8 cellular contexts compared by ENCODE assay signal in the genomic region with DNA sequence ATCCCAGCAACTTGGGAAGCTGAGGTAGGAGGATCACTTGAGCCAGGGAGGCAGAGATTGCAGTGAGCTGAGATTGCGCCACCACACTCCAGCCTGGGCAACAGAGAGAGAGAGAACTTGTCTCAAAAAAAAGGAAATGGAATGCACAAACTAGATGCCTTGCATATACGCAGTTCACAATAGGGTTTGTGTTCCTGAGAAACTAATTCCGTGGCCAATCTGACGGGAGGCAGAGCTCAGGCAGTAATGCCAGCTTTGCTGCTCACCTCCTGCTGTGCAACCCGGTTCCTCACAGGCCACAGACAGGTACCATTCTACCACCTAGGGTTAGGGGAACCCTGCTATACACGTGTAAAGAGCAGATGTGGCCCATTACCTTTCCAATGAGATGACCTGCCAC. TPM values are rescaled to one million over a fixed set of nuclear protein-coding genes. Genes with fewer than 3 reads are reported as not detected.
DNase-seq lines count a peak whose midpoint lies in the region; ATAC-seq, FAIRE-seq and TF ChIP-seq lines count a peak whose summit lies in the region.

No MANE protein-coding gene starts in this region.

- H3K36me3 ChIP-seq in BLaER1 treated with 17β-estradiol and CSF1 and Interleukin-3, amounts not matched to agents 10 nM and 100 nM: peaks cover 22 to 46% (median 34%) of the 10 kb centered on the region in 11 experiments; a peak in 20 of 22 replicates
- H3K36me3 ChIP-seq in K562 (ENCODE audit: control insufficient read depth, insufficient read depth, low read length) (peaks cover 43% of the 10 kb centered on the region), small intestine (ENCODE audit: control insufficient read depth in 2 of 2, insufficient read depth in 2 of 2, low read length in 2 of 2) (peaks cover 0 to 5% of the 10 kb centered on the region in 2 donors)

- in situ Hi-C loops in KBM-7 (cut with MboI; ENCODE audit: low pct_unique_long_range_greater_than_20kb, low sequenced_read_pairs) (no loop called here), K562 (cut with MboI) (no loop called here)

- H3K4me1 Mint-ChIP-seq in natural killer cell: peaks cover 39 to 54% of the 10 kb centered on the region in 2 donors

- WGBS in K562 (ENCODE audit: insufficient coverage, low coverage, missing lambda C conversion rate): 57% methylated on average over 6 of the region's 6 CpGs
- 60 to 69% (median 66%) methylated on average over 6 of the region's 6 CpGs for WGBS in small intestine, 3 donors

- no peaks in the 10 kb centered on the region for H3K27me3 Mint-ChIP-seq in natural killer cell (ENCODE audit: low read depth in 2 of 2)

- no peak for TF ChIP-seq POLR2A in K562 (conservative IDR thresholded peaks at IDR 0.05)

- no peak for TF ChIP-seq EP300 in K562 (IDR thresholded peaks at IDR 0.05; ENCODE audit: low read length)

- no peaks in the 10 kb centered on the region; a peak in 1 of 22 replicates for H3K9me3 ChIP-seq in BLaER1 treated with 17β-estradiol and CSF1 and Interleukin-3, amounts not matched to agents 10 nM and 100 nM (replicated peaks in 1 of 11)
- H3K9me3 ChIP-seq in K562 (replicated peaks; ENCODE audit: control insufficient read depth, insufficient read depth, low read depth, low read length) (no peaks in the 10 kb centered on the region), small intestine (ENCODE audit: control insufficient read depth, low read depth) (no peaks in the 10 kb centered on the region)

- no peaks in the 10 kb centered on the region for H3K9me1 ChIP-seq in K562 (ENCODE audit: control insufficient read depth, insufficient read depth, low read length)

- no peak for FAIRE-seq in K562 (lab: Jason Lieb, UNC)
- no peak for FAIRE-seq in small intestine (lab: Jason Lieb, UNC)

- peaks cover 23 to 36% (median 30%) of the 10 kb centered on the region in 10 experiments for H3K4me1 ChIP-seq in BLaER1 treated with 17β-estradiol and CSF1 and Interleukin-3, amounts not matched to agents 10 nM and 100 nM
- peaks cover 10 to 13% of the 10 kb centered on the region in 2 experiments for H3K4me1 ChIP-seq in K562 (replicated peaks in 1 of 2; ENCODE audit: control insufficient read depth in 2 of 2, insufficient read depth in 2 of 2, low read length in 2 of 2)
- H3K4me1 ChIP-seq in small intestine (ENCODE audit: control insufficient read depth in 2 of 2, insufficient read depth in 1 of 2, low read depth in 1 of 2, low read length in 1 of 2): peaks cover 0 to 3% of the 10 kb centered on the region in 2 donors

- no peak overlapping the region; a peak in 1 of 22 replicates for H3K27ac ChIP-seq in BLaER1 treated with 17β-estradiol and CSF1 and Interleukin-3, amounts not matched to agents 10 nM and 100 nM
- H3K27ac ChIP-seq in K562 (ENCODE audit: extremely low read depth, low read depth, low read length) (no peak overlapping the region), small intestine (ENCODE audit: low read depth in 1 of 2, low read length in 1 of 2) (no peak overlapping the region)

- CTCF ChIA-PET in K562 (lab: Yijun Ruan, JAX; ENCODE audit: low intra/inter-chr PET ratio): no interaction called here

- H4K20me1 ChIP-seq in BLaER1 treated with 17β-estradiol and CSF1 and Interleukin-3, amounts not matched to agents 10 nM and 100 nM: peaks cover 0 to 60% (median 51%) of the 10 kb centered on the region in 11 experiments; a peak in 16 of 22 replicates
- peaks cover 18% of the 10 kb centered on the region; the same call in 1 of the 2 replicates for H4K20me1 ChIP-seq in K562 (replicated peaks; ENCODE audit: control insufficient read depth, insufficient read depth, low read length)

- ATAC-seq in K562: no peak
- ATAC-seq in natural killer cell: no peak

- H3K4me2 ChIP-seq in BLaER1 treated with 17β-estradiol and CSF1 and Interleukin-3, amounts not matched to agents 10 nM and 100 nM: peak overlapping the region; percentile 83 to 99 (median 95)
- H3K4me2 ChIP-seq in K562 (ENCODE audit: insufficient read depth, low read length): peak overlapping the region; percentile 93

- no peak for TF ChIP-seq CTCF in K562 (IDR thresholded peaks at IDR 0.05 in 2 of 3, conservative IDR thresholded peaks at IDR 0.05 in 1 of 3; ENCODE audit: insufficient read depth in 2 of 3, low read depth in 1 of 3, low read length in 3 of 3)
- no peak for TF ChIP-seq CTCF in natural killer cell (IDR thresholded peaks at IDR 0.05)

- peak overlapping the region in 1 of 2 donors; percentile 95 for H3K27ac Mint-ChIP-seq in natural killer cell

- H3K9ac ChIP-seq in BLaER1 treated with 17β-estradiol and CSF1 and Interleukin-3, amounts not matched to agents 10 nM and 100 nM: peak overlapping the region; percentile 87 to 94 (median 89); a peak in 21 of 22 replicates
- peak overlapping the region; percentile 73 to 81; a peak in 3 of 4 replicates for H3K9ac ChIP-seq in K562 (ENCODE audit: insufficient read depth in 1 of 2, low read depth in 2 of 2, low read length in 2 of 2)

- no TSS peak for BruUV-seq in K562 (replicated peaks; lab: Mats Ljungman, UMichigan)

- H2AFZ ChIP-seq in K562 (ENCODE audit: low read depth, low read length): no peak overlapping the region

- H3K36me3 Mint-ChIP-seq in natural killer cell: no peaks in the 10 kb centered on the region

- no peaks in the 10 kb centered on the region for H3K9me3 Mint-ChIP-seq in natural killer cell

- H3K4me3 ChIP-seq in BLaER1 treated with 17β-estradiol and CSF1 and Interleukin-3, amounts not matched to agents 10 nM and 100 nM: peak overlapping the region in 9 of 10 experiments; percentile 86 to 100 (median 97); a peak in 17 of 20 replicates
- H3K4me3 ChIP-seq in K562 (peak overlapping the region; percentile 88), small intestine (ENCODE audit: low read depth in 1 of 2, low read length in 2 of 2) (no peak overlapping the region)

- no peaks in the 10 kb centered on the region for H3K27me3 ChIP-seq in BLaER1 treated with 17β-estradiol and CSF1 and Interleukin-3, amounts not matched to agents 10 nM and 100 nM
- H3K27me3 ChIP-seq in K562 (ENCODE audit: control insufficient read depth in 2 of 2, insufficient read depth in 2 of 2, low read length in 2 of 2) (no peaks in the 10 kb centered on the region), small intestine (ENCODE audit: control insufficient read depth in 2 of 2, insufficient read depth in 2 of 2, low read length in 2 of 2) (no peaks in the 10 kb centered on the region)

- intact Hi-C loops in K562 (cut with micrococcal nuclease): loop anchor here (5.0 kb wide), 2 partner anchors 42 to 252 kb away; a partner anchor contains a TSS
- intact Hi-C loops in natural killer cell (cut with micrococcal nuclease): no loop called here

- peak overlapping the region; percentile 97 for H3K4me3 Mint-ChIP-seq in natural killer cell

- H3K79me2 ChIP-seq in K562 (ENCODE audit: control insufficient read depth, insufficient read depth, low read length): peaks cover 70% of the 10 kb centered on the region

- TF ChIP-seq RAD21 in K562 (CRISPR knock-in tag; conservative IDR thresholded peaks at IDR 0.05 in 1 of 2, IDR thresholded peaks at IDR 0.05 in 1 of 2): no peak

- POLR2A ChIA-PET in K562 (lab: Yijun Ruan, JAX): interaction anchor here (1.5 to 2.0 kb wide), 2 partner anchors 8 to 15 kb away, joined by 3 to 7 read pairs; no protein-coding TSS in a partner anchor

- DNase-seq in KBM-7 (peak; percentile 25), K562 (ENCODE audit: extremely low read depth in 1 of 4, low spot score in 3 of 4) (no peak), natural killer cell (no peak), NCI-H1694 (lab: John Stamatoyannopoulos, UW) (no peak), kidney glomerular epithelial cell (lab: John Stamatoyannopoulos, UW) (no peak), nucleus accumbens (lab: John Stamatoyannopoulos, UW) (no peak), small intestine (no peak)

RNA-seq across cellular contexts. Expression of a gene that starts 1.4 kb away (rescaled TPM):
- total RNA-seq in K562 (2011; cell fraction: chromatin; rRNA removed; ENCODE audit: low replicate concordance): 73.0 and 79.2 TPM in 2 replicates
- 48.6 and 56.5 TPM in 2 replicates for total RNA-seq in K562 (2011; cell fraction: nucleolus; rRNA removed)
- total RNA-seq in K562 (2011; cell fraction: nucleoplasm; rRNA removed): 61.2 and 70.1 TPM in 2 replicates
- total RNA-seq in K562 (2014; rRNA removed): 41.6 and 48.0 TPM in 2 replicates
- total RNA-seq in K562 (2014; rRNA removed; fragmentation: Illumina TruSeq; extraction: Trizol): 62.9 and 66.0 TPM in 2 replicates
- 53.9 and 58.3 TPM in 2 replicates for total RNA-seq in K562 (2015; rRNA removed; fragmentation: Illumina TruSeq; extraction: Trizol)
- total RNA-seq in K562 (2021): 51.6 and 53.5 TPM in 2 replicates
- 51.9 and 54.5 TPM in 2 replicates for polyA plus RNA-seq in K562 (2011; rRNA removed)
- 49.2 and 58.8 TPM in 2 replicates for polyA plus RNA-seq in K562 (2011; cell fraction: cytosol; rRNA removed)
- 94.2 and 97.9 TPM in 2 replicates for polyA plus RNA-seq in K562 (2011; cell fraction: nucleus; rRNA removed)
- 32.9 and 55.8 TPM in 2 replicates for polyA plus RNA-seq in K562 (2012)
- polyA plus RNA-seq in K562 (2014; fragmentation: Illumina TruSeq; extraction: Trizol): 67.1 and 69.4 TPM in 2 replicates
- 100 to 1,000 TPM; 116 to 127 TPM for polyA plus RNA-seq in K562 (2014; fragmentation: Nextera tagmentation; extraction: Ambion mirVana)
- 46.4 and 50.5 TPM in 2 replicates for polyA plus RNA-seq in K562 (2014; rRNA removed)
- polyA minus RNA-seq in K562 (2011; rRNA and poly(A)+ RNA removed): 60.7 and 69.9 TPM in 2 replicates
- polyA minus RNA-seq in K562 (2011; cell fraction: cytosol; rRNA and poly(A)+ RNA removed): 30.3 and 38.7 TPM in 2 replicates
- 21.1 and 30.4 TPM in 2 replicates for polyA minus RNA-seq in K562 (2011; cell fraction: nucleus; rRNA and poly(A)+ RNA removed)
- 10 to 100 TPM; 59.7 to 71.5 (median 62.6) TPM for total RNA-seq in natural killer cell
- 10 to 100 TPM; 30.0 to 32.0 (median 30.6) TPM for polyA plus RNA-seq in small intestine

RNA-seq across cellular contexts. Expression of a gene that starts 43.6 kb away (rescaled TPM):
- total RNA-seq in K562 (2011; cell fraction: chromatin; rRNA removed; ENCODE audit: low replicate concordance): 5.9 and 12.0 TPM in 2 replicates
- 13.7 and 14.1 TPM in 2 replicates for total RNA-seq in K562 (2011; cell fraction: nucleolus; rRNA removed)
- total RNA-seq in K562 (2011; cell fraction: nucleoplasm; rRNA removed): 10.3 and 11.0 TPM in 2 replicates
- total RNA-seq in K562 (2014; rRNA removed) (40.8 and 50.9 TPM in 2 replicates), K562 (2014; rRNA removed; fragmentation: Illumina TruSeq; extraction: Trizol) (9.1 and 9.8 TPM in 2 replicates), K562 (2015; rRNA removed; fragmentation: Illumina TruSeq; extraction: Trizol) (19.6 and 20.3 TPM in 2 replicates), K562 (2021) (35.3 and 35.4 TPM in 2 replicates), natural killer cell (1 to 10 TPM; 1.2 to 2.4 (median 1.8) TPM)
- polyA plus RNA-seq in K562 (2011; rRNA removed) (20.2 and 22.1 TPM in 2 replicates), K562 (2014; fragmentation: Illumina TruSeq; extraction: Trizol) (21.2 and 23.5 TPM in 2 replicates), K562 (2014; fragmentation: Nextera tagmentation; extraction: Ambion mirVana) (1 to 10 TPM; 1.2 to 2.0 TPM), K562 (2014; rRNA removed) (30.7 and 32.9 TPM in 2 replicates), small intestine (10 to 100 TPM in 2 of 3 donors, 1 to 10 TPM in 1; 9.1 to 15.4 (median 13.9) TPM)
- polyA plus RNA-seq in K562 (2011; cell fraction: cytosol; rRNA removed): 28.9 and 54.5 TPM in 2 replicates
- 13.7 and 18.7 TPM in 2 replicates for polyA plus RNA-seq in K562 (2011; cell fraction: nucleus; rRNA removed)
- polyA plus RNA-seq in K562 (2012): 22.4 and 26.1 TPM in 2 replicates
- 8.0 and 13.9 TPM in 2 replicates for polyA minus RNA-seq in K562 (2011; rRNA and poly(A)+ RNA removed)
- polyA minus RNA-seq in K562 (2011; cell fraction: cytosol; rRNA and poly(A)+ RNA removed): 15.7 and 15.9 TPM in 2 replicates
- 3.5 and 4.8 TPM in 2 replicates for polyA minus RNA-seq in K562 (2011; cell fraction: nucleus; rRNA and poly(A)+ RNA removed)

Comparison
In these comparisons a context has a peak if more than half of its experiments do, and no peak if none do; other contexts are left out.
1. H3K4me3 ChIP-seq: peak in BLaER1 treated with 17β-estradiol and CSF1 and Interleukin-3, amounts not matched to agents 10 nM and 100 nM (9 of 10) and K562 (single experiment); none in small intestine (0 of 2).